In the genomic region with DNA sequence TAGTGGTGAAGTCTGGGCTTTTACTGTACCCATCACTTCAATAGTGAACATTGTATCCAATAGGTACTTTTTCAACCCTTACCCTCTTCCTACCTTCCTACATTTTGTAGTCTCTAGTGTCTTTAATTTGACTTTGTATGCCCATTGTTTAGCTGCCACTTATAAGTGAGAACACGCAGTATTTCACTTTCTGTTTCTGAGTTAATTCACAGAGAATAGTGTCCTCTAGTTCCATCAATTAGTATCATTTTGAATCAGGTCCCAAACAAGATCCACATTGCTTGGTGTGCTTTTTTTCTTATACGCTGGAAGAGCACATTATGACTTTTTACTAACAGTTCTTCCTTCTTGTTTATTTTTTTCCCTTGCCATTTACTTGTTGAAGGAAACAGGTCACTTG, we compare ENCODE assay signal across 27 cellular contexts.
"Had no signal": no experiment of that assay in that cellular context is flagged by ENCODE, and none has a peak within 500 bp of the region (broad histone marks: within the 10 kb centered on the region; RNA-seq: fewer than 3 reads in every experiment).

No MANE protein-coding gene starts in this region.

- FAIRE-seq: astrocyte, TTC549 had no signal

- H3K4me3 ChIP-seq: coronary artery, esophagus muscularis mucosa, ovary, prostate gland, thoracic aorta, upper lobe of left lung had no signal

- H3K27ac ChIP-seq: coronary artery, esophagus muscularis mucosa, neutrophil, ovary, prostate gland, thoracic aorta, upper lobe of left lung, WERI-Rb-1 had no signal

- H3K9me3 ChIP-seq: esophagus muscularis mucosa, neutrophil, ovary, prostate gland, thoracic aorta, upper lobe of left lung had no signal

- H3K36me3 ChIP-seq: esophagus muscularis mucosa, neutrophil, ovary, prostate gland, thoracic aorta, upper lobe of left lung, WERI-Rb-1 had no signal

- H3K4me3 Mint-ChIP-seq: activated naive CD8-positive, alpha-beta T cell treated with anti-CD3 and anti-CD28 coated beads for 36 hours; activated T-cell treated with anti-CD3 and anti-CD28 coated beads, Interleukin-2, amount 50 U/mL, for 24 hours; central memory CD8-positive, alpha-beta T cell; natural killer cell treated with Interleukin-12 subunit alpha and Interleukin-12 subunit beta and Interleukin-15 and Interleukin-18, amount 100 ng/mL, for 72 hours; stimulated activated naive B cell treated with anti-CD40 and anti-IgM and Interleukin-4, amounts not matched to agents 10 μg/mL and 1 μg/mL and 100 μg/mL, for 72 hours had no signal

- ATAC-seq: left ventricle myocardium superior; natural killer cell treated with Interleukin-12 subunit alpha and Interleukin-12 subunit beta and Interleukin-15 and Interleukin-18, amount 100 ng/mL, for 72 hours; stimulated activated naive B cell treated with anti-CD40 and anti-IgM and Interleukin-4, amounts not matched to agents 10 μg/mL and 1 μg/mL and 100 μg/mL, for 72 hours had no signal

- H3K27ac Mint-ChIP-seq: activated naive CD8-positive, alpha-beta T cell treated with anti-CD3 and anti-CD28 coated beads for 36 hours; activated T-cell treated with anti-CD3 and anti-CD28 coated beads, Interleukin-2, amount 50 U/mL, for 24 hours; activated T-helper 2 cell treated with anti-CD3 and anti-CD28 coated beads, Interferon-gamma antibody, Interleukin-2, Interleukin-4, amounts not matched to agents 10 μg/mL and 5 μg/mL and 100 μg/mL, durations not matched to agents 14 hours and 24 hours and 36 hours; natural killer cell treated with Interleukin-12 subunit alpha and Interleukin-12 subunit beta and Interleukin-15 and Interleukin-18, amount 100 ng/mL, for 72 hours; stimulated activated naive B cell treated with anti-CD40 and anti-IgM and Interleukin-4, amounts not matched to agents 10 μg/mL and 1 μg/mL and 100 μg/mL, for 72 hours had no signal

- H3K4me1 ChIP-seq: prostate gland, upper lobe of left lung had no signal

- H3K9me3 Mint-ChIP-seq: activated naive CD8-positive, alpha-beta T cell treated with anti-CD3 and anti-CD28 coated beads for 36 hours; activated T-cell treated with anti-CD3 and anti-CD28 coated beads, Interleukin-2, amount 50 U/mL, for 24 hours; activated T-helper 2 cell treated with anti-CD3 and anti-CD28 coated beads, Interferon-gamma antibody, Interleukin-2, Interleukin-4, amounts not matched to agents 10 μg/mL and 5 μg/mL and 100 μg/mL, durations not matched to agents 14 hours and 24 hours and 36 hours; natural killer cell treated with Interleukin-12 subunit alpha and Interleukin-12 subunit beta and Interleukin-15 and Interleukin-18, amount 100 ng/mL, for 72 hours; stimulated activated naive B cell treated with anti-CD40 and anti-IgM and Interleukin-4, amounts not matched to agents 10 μg/mL and 1 μg/mL and 100 μg/mL, for 72 hours had no signal

- H3K36me3 Mint-ChIP-seq: activated naive CD8-positive, alpha-beta T cell treated with anti-CD3 and anti-CD28 coated beads for 36 hours; natural killer cell treated with Interleukin-12 subunit alpha and Interleukin-12 subunit beta and Interleukin-15 and Interleukin-18, amount 100 ng/mL, for 72 hours; stimulated activated naive B cell treated with anti-CD40 and anti-IgM and Interleukin-4, amounts not matched to agents 10 μg/mL and 1 μg/mL and 100 μg/mL, for 72 hours had no signal

- H3K4me1 Mint-ChIP-seq: activated naive CD8-positive, alpha-beta T cell treated with anti-CD3 and anti-CD28 coated beads for 36 hours; central memory CD8-positive, alpha-beta T cell had no signal

- H3K27me3 ChIP-seq: esophagus muscularis mucosa, ovary, upper lobe of left lung had no signal

- H3K27me3 Mint-ChIP-seq: activated T-cell treated with anti-CD3 and anti-CD28 coated beads, Interleukin-2, amount 50 U/mL, for 24 hours; central memory CD8-positive, alpha-beta T cell; natural killer cell treated with Interleukin-12 subunit alpha and Interleukin-12 subunit beta and Interleukin-15 and Interleukin-18, amount 100 ng/mL, for 72 hours had no signal

- DNase-seq: activated CD4-positive, alpha-beta T cell treated with anti-CD3 and anti-CD28 coated beads, Interleukin-2, amount 50 U/mL, for 1 hour; activated CD4-positive, CD25-positive, alpha-beta regulatory T cell treated with anti-CD3 and anti-CD28 coated beads, Interleukin-2, amount 50 U/mL, for 72 hours; activated CD8-positive, alpha-beta memory T cell treated with anti-CD3 and anti-CD28 coated beads for 24 hours; activated CD8-positive, alpha-beta memory T cell treated with anti-CD3 and anti-CD28 coated beads, Interleukin-2, amount 50 U/mL, for 4 hours; activated naive CD4-positive, alpha-beta T cell; activated naive CD8-positive, alpha-beta T cell treated with anti-CD3 and anti-CD28 coated beads for 36 hours; activated T-cell treated with anti-CD3 and anti-CD28 coated beads, Interleukin-2, amount 50 U/mL, for 24 hours; glutamatergic neuron; hippocampal formation; left ventricle myocardium superior; mammary epithelial cell; ovary; stimulated activated CD4-positive, alpha-beta T cell treated with anti-CD3 and anti-CD28 coated beads, Interleukin-2, amount 100 ng/mL, for 48 hours; stimulated activated CD8-positive, alpha-beta memory T cell treated with anti-CD3 and anti-CD28 coated beads, Interleukin-4, amount 100 ng/mL, for 48 hours; stimulated activated naive B cell treated with anti-CD40 and anti-IgM and Interleukin-4, amounts not matched to agents 10 μg/mL and 1 μg/mL and 100 μg/mL, for 72 hours; upper lobe of left lung; WERI-Rb-1 had no signal
